ENCODE assay signal across 21 cellular contexts in genomic region chr1:203570805-203571204, GRCh38. TPM values are rescaled to one million over a fixed set of nuclear protein-coding genes. Genes with fewer than 3 reads are reported as not detected.
A peak's percentile ranks its signal among the peaks of the same experiment; 100 is the strongest.
DNase-seq lines count a peak whose midpoint lies in the region; ATAC-seq and TF ChIP-seq lines count a peak whose summit lies in the region.
"Had no signal": no experiment of that assay in that cellular context is flagged by ENCODE, and none has a peak within 500 bp of the region (broad histone marks: within the 10 kb centered on the region; RNA-seq: fewer than 3 reads in every experiment).

No MANE protein-coding gene starts in this region.

- H2AFZ ChIP-seq in SK-N-SH (ENCODE audit: low read depth) (no peak overlapping the region), neural progenitor cell (replicated peaks) (no peak overlapping the region)

- peaks cover 52% of the 10 kb centered on the region for H3K4me1 Mint-ChIP-seq in neural progenitor cell
- H3K4me1 Mint-ChIP-seq in activated T-cell treated with anti-CD3 and anti-CD28 coated beads, Interleukin-2, amount 50 U/mL, for 4 hours (ENCODE audit: low read depth): no peaks in the 10 kb centered on the region

- no peaks in the 10 kb centered on the region for H3K9me2 ChIP-seq in SK-N-SH

- TF ChIP-seq RAD21 in SK-N-SH (IDR thresholded peaks at IDR 0.05; ENCODE audit: low read length): no peak

- H3K9ac ChIP-seq in SK-N-SH: no peak overlapping the region
- no peak overlapping the region for H3K9ac ChIP-seq in neural progenitor cell
- H3K9ac ChIP-seq: BLaER1 treated with 17β-estradiol and CSF1 and Interleukin-3, amounts not matched to agents 10 nM and 100 nM had no signal

- H3K36me3 ChIP-seq in SK-N-SH (replicated peaks in 1 of 2; ENCODE audit: control insufficient read depth in 1 of 2, insufficient read depth in 2 of 2, low read length in 1 of 2) (no peaks in the 10 kb centered on the region), WERI-Rb-1 (no peaks in the 10 kb centered on the region), neural progenitor cell (no peaks in the 10 kb centered on the region)
- H3K36me3 ChIP-seq: BLaER1 treated with 17β-estradiol and CSF1 and Interleukin-3, amounts not matched to agents 10 nM and 100 nM had no signal

- no peak for TF ChIP-seq EP300 in SK-N-SH (IDR thresholded peaks at IDR 0.05; ENCODE audit: borderline replicate concordance in 1 of 2, low read depth in 1 of 2, low read length in 1 of 2)

- H3K4me2 ChIP-seq in SK-N-SH: no peak overlapping the region
- no peak overlapping the region for H3K4me2 ChIP-seq in neural progenitor cell

- DNase-seq in SK-N-SH (no peak), WERI-Rb-1 (peak; percentile 95), neural progenitor cell (ENCODE audit: low spot score) (no peak)
- no peak for DNase-seq in stimulated activated CD4-positive, alpha-beta T cell treated with anti-CD3 and anti-CD28 coated beads, Interleukin-2, amount 100 ng/mL, for 48 hours
- DNase-seq in activated CD4-positive, CD25-positive, alpha-beta regulatory T cell (lab: John Stamatoyannopoulos, UW): no peak
- no peak for DNase-seq in activated T-cell treated with anti-CD3 and anti-CD28 coated beads, Interleukin-2, amount 50 U/mL, for 4 hours
- DNase-seq: 8988T, DND-41, GDM1, GOT3, MV-4-11, NCI-H1417, NCI-H2029, NCI-H2171, NCI-H446 treated with DMSO at 0.1 percent for 48 hours, NCI-H748 treated with DMSO at 0.1 percent for 48 hours, PC-3 had no signal

- TF ChIP-seq CTCF in SK-N-SH (IDR thresholded peaks at IDR 0.05) (no peak), WERI-Rb-1 (IDR thresholded peaks at IDR 0.05; ENCODE audit: low read depth, low read length) (no peak), neural progenitor cell (IDR thresholded peaks at IDR 0.05) (no peak)

- H3K9me3 ChIP-seq in SK-N-SH (no peaks in the 10 kb centered on the region), WERI-Rb-1 (ENCODE audit: severe bottlenecking) (no peaks in the 10 kb centered on the region), neural progenitor cell (ENCODE audit: low read depth) (no peaks in the 10 kb centered on the region)
- H3K9me3 ChIP-seq: BLaER1 treated with 17β-estradiol and CSF1 and Interleukin-3, amounts not matched to agents 10 nM and 100 nM had no signal

- WGBS in SK-N-SH (ENCODE audit: low lambda C conversion rate): 72% methylated on average over 3 of the region's 3 CpGs

- H4K20me1 ChIP-seq in SK-N-SH (ENCODE audit: insufficient read depth): no peaks in the 10 kb centered on the region
- H4K20me1 ChIP-seq in neural progenitor cell (ENCODE audit: low read depth): no peaks in the 10 kb centered on the region
- H4K20me1 ChIP-seq: BLaER1 treated with 17β-estradiol and CSF1 and Interleukin-3, amounts not matched to agents 10 nM and 100 nM had no signal

- H3K27ac Mint-ChIP-seq in neural progenitor cell: peak overlapping the region; percentile 50

- peaks cover 10% of the 10 kb centered on the region for H3K27me3 Mint-ChIP-seq in neural progenitor cell (ENCODE audit: insufficient read depth, low read depth)
- peaks cover 1% of the 10 kb centered on the region for H3K27me3 Mint-ChIP-seq in activated T-cell treated with anti-CD3 and anti-CD28 coated beads, Interleukin-2, amount 50 U/mL, for 4 hours (ENCODE audit: low read depth)

- H3K79me2 ChIP-seq in SK-N-SH (ENCODE audit: insufficient read depth) (no peaks in the 10 kb centered on the region), neural progenitor cell (ENCODE audit: low read depth) (no peaks in the 10 kb centered on the region)

- H3F3A ChIP-seq in SK-N-SH (replicated peaks; ENCODE audit: insufficient read depth) (no peaks in the 10 kb centered on the region), neural progenitor cell (ENCODE audit: low read depth) (no peaks in the 10 kb centered on the region)

- H3K4me1 ChIP-seq in SK-N-SH (ENCODE audit: control insufficient read depth in 1 of 2, insufficient read depth in 2 of 2, low read depth in 1 of 2, low read length in 1 of 2) (peaks cover 0 to 14% of the 10 kb centered on the region in 2 experiments; a peak in 3 of 4 replicates), neural progenitor cell (peaks cover 11% of the 10 kb centered on the region)

- peak overlapping the region; percentile 21 for H3K4me3 Mint-ChIP-seq in neural progenitor cell
- H3K4me3 Mint-ChIP-seq in activated T-cell treated with anti-CD3 and anti-CD28 coated beads, Interleukin-2, amount 50 U/mL, for 4 hours: no peak overlapping the region

- H3K9me3 Mint-ChIP-seq in neural progenitor cell: no peaks in the 10 kb centered on the region
- H3K9me3 Mint-ChIP-seq in activated T-cell treated with anti-CD3 and anti-CD28 coated beads, Interleukin-2, amount 50 U/mL, for 4 hours: no peaks in the 10 kb centered on the region

- POLR2A ChIA-PET in SK-N-SH (lab: Yijun Ruan, JAX): no interaction called here

- H3K36me3 Mint-ChIP-seq in neural progenitor cell: no peaks in the 10 kb centered on the region
- no peaks in the 10 kb centered on the region for H3K36me3 Mint-ChIP-seq in activated T-cell treated with anti-CD3 and anti-CD28 coated beads, Interleukin-2, amount 50 U/mL, for 4 hours (ENCODE audit: insufficient read depth)

- peak; percentile 5; the same call in 1 of the 3 replicates for ATAC-seq in SK-N-SH treated with all-trans-retinoic acid at 6 μM for 48 hours
- no peak for ATAC-seq in GM21825 (IDR thresholded peaks at IDR 0.05; ENCODE audit: unreplicated experiment)
- no peak for ATAC-seq in activated T-cell treated with anti-CD3 and anti-CD28 coated beads, Interleukin-2, amount 50 U/mL, for 4 hours
- ATAC-seq: K562, PC-3 had no signal

- no peaks in the 10 kb centered on the region for H3K27me3 ChIP-seq in SK-N-SH (ENCODE audit: insufficient read depth)
- H3K27me3 ChIP-seq in WERI-Rb-1 (ENCODE audit: insufficient read depth, low read depth, severe bottlenecking): no peaks in the 10 kb centered on the region
- H3K27me3 ChIP-seq in neural progenitor cell: no peaks in the 10 kb centered on the region
- H3K27me3 ChIP-seq: BLaER1 treated with 17β-estradiol and CSF1 and Interleukin-3, amounts not matched to agents 10 nM and 100 nM had no signal

- CTCF ChIA-PET in SK-N-SH (lab: Yijun Ruan, JAX): no interaction called here

- H3K27ac ChIP-seq in SK-N-SH (ENCODE audit: low read depth in 2 of 2, low read length in 1 of 2) (no peak overlapping the region), WERI-Rb-1 (peak overlapping the region; percentile 46), neural progenitor cell (no peak overlapping the region)
- H3K27ac ChIP-seq: BLaER1 treated with 17β-estradiol and CSF1 and Interleukin-3, amounts not matched to agents 10 nM and 100 nM had no signal

- no peak overlapping the region for H3K4me3 ChIP-seq in SK-N-SH (ENCODE audit: low read depth in 2 of 2, low read length in 1 of 2)
- H3K4me3 ChIP-seq in WERI-Rb-1 (ENCODE audit: low read depth, low read length): no peak overlapping the region
- H3K4me3 ChIP-seq in neural progenitor cell: no peak overlapping the region
- H3K4me3 ChIP-seq: BLaER1 treated with 17β-estradiol and CSF1 and Interleukin-3, amounts not matched to agents 10 nM and 100 nM; K562 had no signal

TF ChIP-seq in SK-N-SH treated with all-trans-retinoic acid at 6 μM for 48 hours, 23 proteins besides CTCF, POLR2A, EP300 and RAD21 (continues in another document):
- TF ChIP-seq SNAI2 (CRISPR knock-in tag; IDR thresholded peaks at IDR 0.05): no peak
- TF ChIP-seq CSDC2 (CRISPR knock-in tag; IDR thresholded peaks at IDR 0.05): no peak
- TF ChIP-seq ESRRG (CRISPR knock-in tag; IDR thresholded peaks at IDR 0.05): no peak
- no peak for TF ChIP-seq CSRNP3 (CRISPR knock-in tag; IDR thresholded peaks at IDR 0.05)
- TF ChIP-seq GLIS3 (CRISPR knock-in tag; IDR thresholded peaks at IDR 0.05): no peak
- no peak for TF ChIP-seq ZNF565 (CRISPR knock-in tag; conservative IDR thresholded peaks at IDR 0.05; ENCODE audit: low read depth)
- TF ChIP-seq TOX (CRISPR knock-in tag; IDR thresholded peaks at IDR 0.05; ENCODE audit: borderline replicate concordance): no peak

TF ChIP-seq in SK-N-SH, 30 proteins besides CTCF, POLR2A, EP300 and RAD21:
- TF ChIP-seq PBX3 (IDR thresholded peaks at IDR 0.05): no peak
- TF ChIP-seq FOXJ3 (CRISPR knock-in tag; IDR thresholded peaks at IDR 0.05): no peak
- TF ChIP-seq EZH2phosphoT487 (IDR thresholded peaks at IDR 0.05; ENCODE audit: borderline replicate concordance, low read depth): no peak
- no peak for TF ChIP-seq TEAD4 (IDR thresholded peaks at IDR 0.05; ENCODE audit: borderline replicate concordance, insufficient read depth)
- TF ChIP-seq MEF2A (IDR thresholded peaks at IDR 0.05; ENCODE audit: borderline replicate concordance, low read depth): no peak
- no peak for TF ChIP-seq USF2 (IDR thresholded peaks at IDR 0.05; ENCODE audit: borderline replicate concordance, low read depth, low read length)
- no peak for TF ChIP-seq YY1 (IDR thresholded peaks at IDR 0.05; ENCODE audit: low read depth)
- no peak for TF ChIP-seq JUND (IDR thresholded peaks at IDR 0.05)
- no peak for TF ChIP-seq NFIC (IDR thresholded peaks at IDR 0.05; ENCODE audit: borderline replicate concordance)

RNA-seq across cellular contexts. Expression of gene ATP2B4, which starts 55.8 kb away (rescaled TPM):
- polyA plus RNA-seq in SK-N-SH (2012; rRNA removed): 96.1 and 144 TPM in 2 replicates
- polyA plus RNA-seq in SK-N-SH (2012; cell fraction: cytosol; rRNA removed): 88.6 and 104 TPM in 2 replicates
- polyA plus RNA-seq in SK-N-SH (2012; cell fraction: nucleus; rRNA removed): 164 and 210 TPM in 2 replicates
- 39.6 and 39.8 TPM in 2 replicates for total RNA-seq in neural progenitor cell (ENCODE audit: low replicate concordance)
- 10 to 100 TPM in 2 of 3 donors, 1 to 10 TPM in 1; 6.1 to 17.0 (median 12.1) TPM for total RNA-seq in activated T-cell treated with anti-CD3 and anti-CD28 coated beads, Interleukin-2, amount 50 U/mL, for 4 hours
